17 cellular contexts compared by ENCODE assay signal in the genomic region with DNA sequence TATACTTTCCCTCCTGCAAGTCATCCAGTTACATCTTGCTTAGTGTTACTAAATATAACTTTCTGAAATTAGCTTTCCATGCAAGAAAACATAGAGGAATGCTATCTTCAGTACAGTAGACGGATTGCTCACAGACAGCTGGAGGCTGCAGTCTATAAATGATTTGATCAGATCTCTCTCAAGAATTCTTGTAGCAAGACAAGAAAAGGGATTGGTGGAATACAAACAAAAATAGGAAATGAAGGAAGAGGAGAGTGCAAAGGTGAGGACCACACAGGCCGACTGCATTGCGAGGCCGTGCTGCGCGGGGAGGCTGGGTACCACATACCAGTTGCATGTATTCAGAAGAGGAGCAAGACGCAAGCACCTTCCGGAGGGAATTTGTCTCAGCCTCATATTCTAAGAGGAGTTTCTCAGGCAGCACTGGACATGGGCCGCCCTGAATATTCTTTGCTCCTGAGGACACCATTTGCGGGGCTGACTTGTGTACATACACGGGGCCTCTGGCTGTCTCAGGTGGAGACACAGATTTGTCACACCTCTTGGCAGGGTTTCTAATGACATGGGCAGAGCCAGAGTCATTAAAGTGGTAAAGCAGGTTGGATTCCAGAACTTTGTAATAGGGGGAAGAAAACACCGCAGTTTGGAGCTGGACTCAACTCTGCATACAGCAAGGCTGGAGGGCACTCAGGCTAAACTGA. TPM values are rescaled to one million over a fixed set of nuclear protein-coding genes. Genes with fewer than 3 reads are reported as not detected.
DNase-seq lines count a peak whose midpoint lies in the region; ATAC-seq and TF ChIP-seq lines count a peak whose summit lies in the region.
"Had no signal": no experiment of that assay in that cellular context is flagged by ENCODE, and none has a peak within 500 bp of the region (broad histone marks: within the 10 kb centered on the region; RNA-seq: fewer than 3 reads in every experiment).

No MANE protein-coding gene starts in this region.

- H3K4me1 Mint-ChIP-seq in Caco-2 (ENCODE audit: low read depth, unreplicated experiment) (peaks cover 14% of the 10 kb centered on the region), nephron progenitor cell (peaks cover 27% of the 10 kb centered on the region)

- no TSS peak for BruUV-seq in Caco-2 (replicated peaks; lab: Mats Ljungman, UMichigan)
- BruUV-seq in Panc1 (replicated peaks; lab: Mats Ljungman, UMichigan): no TSS peak

- no peak overlapping the region for H3K4me3 ChIP-seq in Caco-2 (ENCODE audit: low read depth, low read length)
- H3K4me3 ChIP-seq in Panc1 (ENCODE audit: low read depth in 2 of 2, low read length in 2 of 2): no peak overlapping the region
- no peak overlapping the region for H3K4me3 ChIP-seq in ascending aorta
- H3K4me3 ChIP-seq: SJSA1 had no signal

- H3K36me3 ChIP-seq in Caco-2 (ENCODE audit: control insufficient read depth, insufficient read depth, low read length) (no peaks in the 10 kb centered on the region; the same call in 1 of the 2 replicates), Panc1 (ENCODE audit: control insufficient read depth, insufficient read depth, low read length) (peaks cover 10% of the 10 kb centered on the region), ascending aorta (peaks cover 0 to 10% of the 10 kb centered on the region in 2 donors)
- H3K36me3 ChIP-seq: neutrophil had no signal

- H3K27me3 ChIP-seq in Caco-2 (replicated peaks; ENCODE audit: control insufficient read depth, insufficient read depth, low read length) (no peaks in the 10 kb centered on the region), Panc1 (ENCODE audit: control insufficient read depth, insufficient read depth, low read length) (no peaks in the 10 kb centered on the region), ascending aorta (no peaks in the 10 kb centered on the region)
- H3K27me3 ChIP-seq: neutrophil, SJSA1 had no signal

- TF ChIP-seq CTCF in Caco-2 (IDR thresholded peaks at IDR 0.05; ENCODE audit: insufficient read depth in 1 of 2, low read depth in 1 of 2, low read length in 1 of 2, severe bottlenecking in 1 of 2, unreplicated experiment in 1 of 2) (no peak), Panc1 (IDR thresholded peaks at IDR 0.05) (no peak), nephron progenitor cell (IDR thresholded peaks at IDR 0.05) (no peak), ascending aorta (IDR thresholded peaks at IDR 0.05) (no peak)

- no peaks in the 10 kb centered on the region for H3K9me3 ChIP-seq in Caco-2
- H3K9me3 ChIP-seq in Panc1 (ENCODE audit: control insufficient read depth, insufficient read depth, low read depth, low read length): no peaks in the 10 kb centered on the region
- H3K9me3 ChIP-seq in ascending aorta: no peaks in the 10 kb centered on the region
- H3K9me3 ChIP-seq: neutrophil, SJSA1 had no signal

- H3K36me3 Mint-ChIP-seq in Caco-2 (ENCODE audit: insufficient read depth, unreplicated experiment) (peaks cover 59% of the 10 kb centered on the region), nephron progenitor cell (ENCODE audit: low read depth) (peaks cover 15% of the 10 kb centered on the region)

- H3K27me3 Mint-ChIP-seq in Caco-2 (ENCODE audit: insufficient read depth, unreplicated experiment) (no peaks in the 10 kb centered on the region), nephron progenitor cell (ENCODE audit: low read depth, poor library complexity) (no peaks in the 10 kb centered on the region)

- peak; percentile 38; the same call in 1 of the 2 replicates for ATAC-seq in Panc1
- ATAC-seq in GM19455 (IDR thresholded peaks at IDR 0.05; ENCODE audit: unreplicated experiment): no peak

- POLR2A ChIA-PET in Caco-2 (lab: Charles Lee) (no interaction called here), Panc1 (lab: Charles Lee) (no interaction called here)

- H3K9me3 Mint-ChIP-seq in Caco-2 (ENCODE audit: unreplicated experiment) (no peaks in the 10 kb centered on the region), nephron progenitor cell (peaks cover 9% of the 10 kb centered on the region)
- H3K9me3 Mint-ChIP-seq: HFFc6 had no signal

- H3K27ac ChIP-seq in Panc1 (ENCODE audit: low read length) (no peak overlapping the region), ascending aorta (no peak overlapping the region)
- H3K27ac ChIP-seq: neutrophil, SJSA1 had no signal

- H3K4me3 Mint-ChIP-seq in Caco-2 (ENCODE audit: unreplicated experiment) (no peak overlapping the region), nephron progenitor cell (no peak overlapping the region)
- H3K4me3 Mint-ChIP-seq: HFFc6 had no signal

- in situ Hi-C loops in Panc1 (cut with HindIII; ENCODE audit: low pct_unique_long_range_greater_than_20kb, low sequenced_read_pairs): no loop called here

- H3K27ac Mint-ChIP-seq in Caco-2 (ENCODE audit: unreplicated experiment): peak overlapping the region; percentile 6
- H3K27ac Mint-ChIP-seq in nephron progenitor cell: peak overlapping the region; percentile 30
- H3K27ac Mint-ChIP-seq: HFFc6 had no signal

- no peaks in the 10 kb centered on the region for H3K4me1 ChIP-seq in Caco-2
- no peaks in the 10 kb centered on the region for H3K4me1 ChIP-seq in Panc1 (ENCODE audit: control insufficient read depth, insufficient read depth, low read length)
- H3K4me1 ChIP-seq in ascending aorta: no peaks in the 10 kb centered on the region

- DNase-seq in Caco-2 (no peak), Panc1 (ENCODE audit: low read depth, low spot score) (no peak), fibroblast of peridontal ligament (ENCODE audit: extremely low read depth) (peak; percentile 43), nephron progenitor cell (no peak), NCI-H524 (lab: John Stamatoyannopoulos, UW) (no peak), ascending aorta (ENCODE audit: low spot score in 2 of 2) (no peak), NCI-H2029 treated with DMSO at 0.1 percent for 48 hours (lab: John Stamatoyannopoulos, UW) (no peak)
- DNase-seq: activated gamma-delta T cell; HFFc6; mesenchymal stem cell; NCI-H1694; stimulated activated CD4-positive, alpha-beta T cell treated with anti-CD3 and anti-CD28 coated beads, Interleukin-4, amount 100 ng/mL, for 4 hours; stimulated activated CD8-positive, alpha-beta memory T cell treated with anti-CD3 and anti-CD28 coated beads, Interleukin-4, amount 100 ng/mL, for 48 hours had no signal

- intact Hi-C loops in Caco-2 (cut with micrococcal nuclease; ENCODE audit: unreplicated experiment) (no loop called here), Panc1 (cut with micrococcal nuclease; ENCODE audit: unreplicated experiment) (no loop called here), ascending aorta (cut with DNase I) (no loop called here)

- CTCF ChIA-PET in Caco-2 (lab: Charles Lee) (no interaction called here), Panc1 (lab: Charles Lee) (no interaction called here)

RNA-seq across cellular contexts. Expression of gene KIF25, which starts 22.7 kb away (rescaled TPM):
- total RNA-seq in Caco-2 (2022) (not detected in 2 replicates), Panc1 (2021; ENCODE audit: unreplicated experiment) (0.44 TPM), ascending aorta (not detected)
- 0.75 TPM for polyA plus RNA-seq in Panc1 (2012; ENCODE audit: insufficient read length)
- total RNA-seq: HFFc6, NCI-H460, SJSA1 had no signal
